In genomic region chr2:234495801-234496441, GRCh38 we compare ENCODE assay signal across 1 cellular context.
TF ChIP-seq lines count a peak whose summit lies in the region.

No MANE protein-coding gene starts in this region.

TF ChIP-seq in HepG2, 621 proteins besides CTCF, POLR2A, EP300 and RAD21 (continued from another document):
- no peak for TF ChIP-seq ZBTB49 (CRISPR knock-in tag; IDR thresholded peaks at IDR 0.05; ENCODE audit: borderline replicate concordance)
- TF ChIP-seq ZSCAN31 (CRISPR knock-in tag; IDR thresholded peaks at IDR 0.05; ENCODE audit: low read depth), result no peak
- no peak for TF ChIP-seq ZNF709 (CRISPR knock-in tag; IDR thresholded peaks at IDR 0.05)
- TF ChIP-seq ZNF678 (CRISPR knock-in tag; IDR thresholded peaks at IDR 0.05), result no peak
- no peak for TF ChIP-seq ZNF704 (CRISPR knock-in tag; IDR thresholded peaks at IDR 0.05; ENCODE audit: borderline replicate concordance)
- TF ChIP-seq ZNF292 (CRISPR knock-in tag; IDR thresholded peaks at IDR 0.05; ENCODE audit: borderline replicate concordance, low read depth), result no peak
- no peak for TF ChIP-seq YEATS2 (CRISPR knock-in tag; IDR thresholded peaks at IDR 0.05; ENCODE audit: borderline replicate concordance)
- peak; percentile 88; the same call in 1 of the 2 replicates for TF ChIP-seq EED (CRISPR knock-in tag; IDR thresholded peaks at IDR 0.05)
- no peak for TF ChIP-seq ETV5 (CRISPR knock-in tag; IDR thresholded peaks at IDR 0.05; ENCODE audit: borderline replicate concordance)
- no peak for TF ChIP-seq NR2F6 (IDR thresholded peaks at IDR 0.05)
- TF ChIP-seq NR2F6 (CRISPR knock-in tag; IDR thresholded peaks at IDR 0.05), result no peak
- TF ChIP-seq ZNF841 (CRISPR knock-in tag; IDR thresholded peaks at IDR 0.05; ENCODE audit: borderline replicate concordance), result no peak
- TF ChIP-seq ZNF639 (CRISPR knock-in tag; conservative IDR thresholded peaks at IDR 0.05), result no peak
- no peak for TF ChIP-seq ZBTB21 (CRISPR knock-in tag; IDR thresholded peaks at IDR 0.05)
- TF ChIP-seq ZBTB33 (CRISPR knock-in tag; IDR thresholded peaks at IDR 0.05), result no peak
- no peak for TF ChIP-seq ZNF484 (CRISPR knock-in tag; IDR thresholded peaks at IDR 0.05; ENCODE audit: borderline replicate concordance, low read depth)
- no peak for TF ChIP-seq ZBTB7B (CRISPR knock-in tag; IDR thresholded peaks at IDR 0.05)
- no peak for TF ChIP-seq ZNF274 (CRISPR knock-in tag; IDR thresholded peaks at IDR 0.05)
- no peak for TF ChIP-seq TMF1 (CRISPR knock-in tag; IDR thresholded peaks at IDR 0.05; ENCODE audit: low read depth)
- TF ChIP-seq IRF2 (CRISPR knock-in tag; IDR thresholded peaks at IDR 0.05), result no peak
- TF ChIP-seq FOXP1 (IDR thresholded peaks at IDR 0.05), result no peak
- no peak for TF ChIP-seq FOXP1 (CRISPR knock-in tag; IDR thresholded peaks at IDR 0.05)
- 0 out of 2 replicates have a peak, but pooled peaks have one; percentile 58 for TF ChIP-seq ZNF660 (CRISPR knock-in tag; IDR thresholded peaks at IDR 0.05; ENCODE audit: borderline replicate concordance, low read depth)
- TF ChIP-seq ZNF350 (CRISPR knock-in tag; IDR thresholded peaks at IDR 0.05; ENCODE audit: borderline replicate concordance, low read depth), result peak; percentile 25; the same call in 1 of the 2 replicates
- TF ChIP-seq ATF2 (CRISPR knock-in tag; IDR thresholded peaks at IDR 0.05), result no peak
- no peak for TF ChIP-seq ZNF652 (CRISPR knock-in tag; IDR thresholded peaks at IDR 0.05; ENCODE audit: borderline replicate concordance, low read depth)
- TF ChIP-seq HNRNPL (IDR thresholded peaks at IDR 0.05; ENCODE audit: low read depth, low read length), result no peak
- no peak for TF ChIP-seq ZNF776 (CRISPR knock-in tag; IDR thresholded peaks at IDR 0.05)
- TF ChIP-seq ZNF441 (CRISPR knock-in tag; IDR thresholded peaks at IDR 0.05; ENCODE audit: borderline replicate concordance), result no peak
- peak; percentile 77 for TF ChIP-seq NRL (CRISPR knock-in tag; IDR thresholded peaks at IDR 0.05; ENCODE audit: borderline replicate concordance)
- no peak for TF ChIP-seq POLR2G (IDR thresholded peaks at IDR 0.05; ENCODE audit: low read depth, low read length)
- TF ChIP-seq ZMAT5 (CRISPR knock-in tag; IDR thresholded peaks at IDR 0.05; ENCODE audit: borderline replicate concordance, low read depth), result no peak
- TF ChIP-seq RAD51 (IDR thresholded peaks at IDR 0.05; ENCODE audit: borderline replicate concordance), result no peak
- no peak for TF ChIP-seq ZNF282 (IDR thresholded peaks at IDR 0.05; ENCODE audit: partially characterized antibody)
- no peak for TF ChIP-seq ZNF7 (CRISPR knock-in tag; IDR thresholded peaks at IDR 0.05)
- TF ChIP-seq ZNF280D (CRISPR knock-in tag; IDR thresholded peaks at IDR 0.05), result no peak
- TF ChIP-seq MXI1 (IDR thresholded peaks at IDR 0.05; ENCODE audit: borderline replicate concordance, low read depth, low read length), result no peak
- TF ChIP-seq LCORL (IDR thresholded peaks at IDR 0.05), result no peak
- no peak for TF ChIP-seq LCORL (CRISPR knock-in tag; IDR thresholded peaks at IDR 0.05)
- 0 out of 2 replicates have a peak, but pooled peaks have one; percentile 28 for TF ChIP-seq TBX2 (CRISPR knock-in tag; IDR thresholded peaks at IDR 0.05; ENCODE audit: borderline replicate concordance)
- no peak for TF ChIP-seq NBN (conservative IDR thresholded peaks at IDR 0.05)
- TF ChIP-seq MTF2 (CRISPR knock-in tag; IDR thresholded peaks at IDR 0.05; ENCODE audit: borderline replicate concordance), result no peak
- TF ChIP-seq BRF2 (CRISPR knock-in tag; IDR thresholded peaks at IDR 0.05), result no peak
- TF ChIP-seq SRY (CRISPR knock-in tag; IDR thresholded peaks at IDR 0.05), result no peak
- TF ChIP-seq ZNF263 (CRISPR knock-in tag; IDR thresholded peaks at IDR 0.05), result no peak
- TF ChIP-seq ERF (CRISPR knock-in tag; IDR thresholded peaks at IDR 0.05), result no peak
